ENCODE assay signal across 8 cellular contexts in genomic region chr2:209423562-209424541, GRCh38. TPM values are rescaled to one million over a fixed set of nuclear protein-coding genes. Genes with fewer than 3 reads are reported as not detected.
DNase-seq lines count a peak whose midpoint lies in the region; ATAC-seq and TF ChIP-seq lines count a peak whose summit lies in the region.

TSS of gene MAP2 (plus strand) at chr2:209424047. CDS start at chr2:209653171, 229,124 bp downstream.

- no peak within 1 kb of the TSS for H3K27ac ChIP-seq in mucosa of rectum (ENCODE audit: low read depth in 2 of 2, low read length in 2 of 2)

- no TSS peak for BruUV-seq in Caco-2 (replicated peaks; lab: Mats Ljungman, UMichigan)

- DNase-seq in Caco-2 (peak; percentile 75 to 91), HUDEP-2 (lab: John Stamatoyannopoulos, UW; ENCODE audit: unreplicated experiment in 76 of 76) (peak in 68 of 76 experiments; percentile 5 to 82 (median 56)), NOMO-1 treated with dmso at 0.1 percent for 144 hours (lab: John Stamatoyannopoulos, UW; ENCODE audit: unreplicated experiment) (peak; percentile 58), epithelial cell of proximal tubule (ENCODE audit: low read depth) (no peak)
- DNase-seq in activated T-cell treated with anti-CD3 and anti-CD28 coated beads, Interleukin-2, amount 50 U/mL, for 1 hour, result peak; percentile 62
- DNase-seq in stimulated activated CD8-positive, alpha-beta memory T cell treated with anti-CD3 and anti-CD28 coated beads, Interleukin-4, amount 100 ng/mL, for 48 hours, result peak; percentile 77

- ATAC-seq in GM21515 (IDR thresholded peaks at IDR 0.05; ENCODE audit: unreplicated experiment), result peak; percentile 98

- no peak within 1 kb of the TSS for H3K27ac Mint-ChIP-seq in Caco-2 (ENCODE audit: unreplicated experiment)

- no peaks in the 10 kb centered on the region for H3K27me3 ChIP-seq in Caco-2 (replicated peaks; ENCODE audit: control insufficient read depth, insufficient read depth, low read length)
- H3K27me3 ChIP-seq in mucosa of rectum (ENCODE audit: control insufficient read depth in 2 of 2, insufficient read depth in 2 of 2, low read length in 2 of 2), result peaks cover 0 to 8% of the 10 kb centered on the region in 2 donors

- no peaks in the 10 kb centered on the region for H3K36me3 Mint-ChIP-seq in Caco-2 (ENCODE audit: insufficient read depth, unreplicated experiment)

- TF ChIP-seq CTCF in Caco-2 (IDR thresholded peaks at IDR 0.05; ENCODE audit: insufficient read depth in 1 of 2, low read depth in 1 of 2, low read length in 1 of 2, severe bottlenecking in 1 of 2, unreplicated experiment in 1 of 2) (peak; percentile 83 to 93), epithelial cell of proximal tubule (conservative IDR thresholded peaks at IDR 0.05; ENCODE audit: low read depth, low read length) (peak; percentile 66)

- H3K27me3 Mint-ChIP-seq in Caco-2 (ENCODE audit: insufficient read depth, unreplicated experiment), result peaks cover 7% of the 10 kb centered on the region

- H3K4me1 ChIP-seq in Caco-2 (peaks cover 6% of the 10 kb centered on the region), mucosa of rectum (ENCODE audit: control insufficient read depth in 2 of 2, insufficient read depth in 2 of 2, low read length in 2 of 2) (peaks cover 0 to 2% of the 10 kb centered on the region in 2 donors)

- H3K9me3 Mint-ChIP-seq in Caco-2 (ENCODE audit: unreplicated experiment), result no peaks in the 10 kb centered on the region

- no peaks in the 10 kb centered on the region for H3K9me3 ChIP-seq in Caco-2
- no peaks in the 10 kb centered on the region for H3K9me3 ChIP-seq in mucosa of rectum (ENCODE audit: control insufficient read depth in 2 of 2, low read length in 2 of 2)

- H3K4me1 Mint-ChIP-seq in Caco-2 (ENCODE audit: low read depth, unreplicated experiment), result peaks cover 8% of the 10 kb centered on the region

- peak within 1 kb of the TSS; percentile 79 for H3K4me3 Mint-ChIP-seq in Caco-2 (ENCODE audit: unreplicated experiment)

- peak within 1 kb of the TSS in 1 of 2 donors; percentile 51 for H3K9ac ChIP-seq in mucosa of rectum (ENCODE audit: low read depth in 1 of 2, low read length in 2 of 2)

- POLR2A ChIA-PET in Caco-2 (lab: Charles Lee), result no interaction called here

- H3K4me3 ChIP-seq in Caco-2 (ENCODE audit: low read depth, low read length) (peak within 1 kb of the TSS; percentile 36), epithelial cell of proximal tubule (ENCODE audit: low read depth, low read length) (peak within 1 kb of the TSS; percentile 74), mucosa of rectum (ENCODE audit: low read length in 2 of 2) (peak within 1 kb of the TSS; percentile 41 to 71)

- H3K36me3 ChIP-seq in Caco-2 (ENCODE audit: control insufficient read depth, insufficient read depth, low read length) (no peaks in the 10 kb centered on the region), mucosa of rectum (ENCODE audit: control insufficient read depth in 2 of 2, insufficient read depth in 2 of 2, low read length in 2 of 2) (no peaks in the 10 kb centered on the region)

- CTCF ChIA-PET in Caco-2 (lab: Charles Lee), result interaction anchor here (0.6 to 1.9 kb wide), 4 partner anchors 55 to 1017 kb away, joined by 3 to 12 read pairs (median 4); no protein-coding TSS in a partner anchor

- intact Hi-C loops in Caco-2 (cut with micrococcal nuclease; ENCODE audit: unreplicated experiment), result loop anchor here (1.0 to 2.0 kb wide), 5 partner anchors 90 to 1029 kb away; no protein-coding TSS in a partner anchor

RNA-seq across cellular contexts. Expression of gene MAP2, which starts in this region (rescaled TPM):
- total RNA-seq in Caco-2 (2022) (0.05 TPM in 1 of 2 replicates, not detected in the other), epithelial cell of proximal tubule (4.0 and 12.2 TPM in 2 replicates)

Comparison
In these comparisons a context has a peak if more than half of its experiments do, and no peak if none do; other contexts are left out.
1. Peak in DNase-seq and H3K4me3 ChIP-seq in Caco-2; RNA of the gene not detected or under 1 TPM.